In the genomic region with DNA sequence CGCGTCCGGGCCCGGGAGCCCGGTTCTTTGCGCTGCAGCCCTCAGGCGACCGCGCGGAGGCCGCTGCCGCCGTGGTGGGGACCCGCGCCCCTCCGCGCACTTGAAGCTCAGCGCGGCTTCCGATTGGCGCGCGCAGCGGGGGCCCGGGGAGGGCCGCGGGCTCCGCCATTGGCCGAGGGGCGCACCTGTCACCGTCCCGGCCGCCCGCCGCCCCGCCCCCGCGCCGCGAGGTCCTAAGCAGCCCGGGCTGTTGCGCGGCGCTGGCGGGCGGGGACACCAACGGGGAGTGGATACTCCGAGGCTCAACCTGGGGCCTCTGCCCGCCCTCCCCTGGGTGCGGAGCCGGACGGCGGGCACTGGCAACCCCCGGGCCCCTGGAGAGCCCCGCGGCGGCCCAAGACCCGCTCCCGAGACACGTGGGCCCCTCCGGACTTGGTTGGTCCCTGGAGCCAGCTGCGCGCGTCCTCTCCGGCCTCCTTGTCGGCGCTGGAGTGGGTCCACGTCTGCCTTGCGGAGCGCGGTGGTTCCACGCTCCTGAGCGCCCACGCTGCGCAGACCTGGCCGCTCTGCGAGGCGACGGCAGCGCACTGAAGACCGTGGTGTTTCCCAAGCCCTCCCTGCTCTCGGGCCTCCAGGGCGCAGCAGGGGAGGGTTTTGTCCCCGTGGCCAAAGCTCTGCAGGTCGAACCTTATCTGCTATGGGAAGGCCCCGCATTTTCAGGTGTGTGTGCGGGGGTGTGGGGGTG, we compare ENCODE assay signal across 8 cellular contexts. TPM values are rescaled to one million over a fixed set of nuclear protein-coding genes. Genes with fewer than 3 reads are reported as not detected.
DNase-seq lines count a peak whose midpoint lies in the region; ATAC-seq and TF ChIP-seq lines count a peak whose summit lies in the region.

A gene (minus strand): TSS at position 76 of the 745 bp plus-strand sequence. CDS start 313 bp downstream, outside the sequence.

- H3F3A ChIP-seq in SK-N-SH (replicated peaks; ENCODE audit: insufficient read depth): no peaks in the 10 kb centered on the region

- H2AFZ ChIP-seq in HCT116 (ENCODE audit: low read depth, low read length, poor library complexity, severe bottlenecking) (no peak within 1 kb of the TSS), SK-N-SH (ENCODE audit: low read depth) (no peak within 1 kb of the TSS)

- peaks cover 84% of the 10 kb centered on the region for H3K27me3 Mint-ChIP-seq in central memory CD8-positive, alpha-beta T cell

- intact Hi-C loops in HCT116 (cut with micrococcal nuclease) (loop anchor here (2.0 kb wide), 2 partner anchors 62 to 128 kb away; a partner anchor contains a TSS), lower lobe of right lung (cut with DNase I) (no loop called here)

- DNase-seq in HCT116 (ENCODE audit: low read depth, low spot score): peak; percentile 54
- peak; percentile 95 for DNase-seq in LoVo (ENCODE audit: low spot score)
- peak; percentile 71 for DNase-seq in SK-N-SH
- DNase-seq in central memory CD8-positive, alpha-beta T cell (ENCODE audit: low spot score in 2 of 2): no peak
- peak; percentile 88 for DNase-seq in lower lobe of right lung
- DNase-seq in thoracic aorta (ENCODE audit: low spot score): no peak
- no peak for DNase-seq in OCI-M1 (lab: John Stamatoyannopoulos, UW)

- RAD21 ChIA-PET in HCT116 (lab: Charles Lee; ENCODE audit: low non-redundant PET in 1 of 2, low total read pairs in 2 of 2, uncharacterized antibody in 2 of 2, unreplicated experiment in 2 of 2): no interaction called here

- H3K79me2 ChIP-seq in HCT116 (ENCODE audit: insufficient read depth, low read length) (peaks cover 7% of the 10 kb centered on the region; the same call in 1 of the 2 replicates), SK-N-SH (ENCODE audit: insufficient read depth) (no peaks in the 10 kb centered on the region)

- POLR2A ChIA-PET in HCT116 (lab: Charles Lee) (no interaction called here), SK-N-SH (lab: Yijun Ruan, JAX) (no interaction called here)

- H3K9me3 Mint-ChIP-seq in central memory CD8-positive, alpha-beta T cell: no peaks in the 10 kb centered on the region

- BruUV-seq in HCT116 (replicated peaks; lab: Mats Ljungman, UMichigan): no TSS peak

- no peaks in the 10 kb centered on the region for H3K9me3 ChIP-seq in HCT116 (ENCODE audit: control insufficient read depth in 1 of 2, insufficient read depth in 1 of 2, low read depth in 1 of 2, low read length in 2 of 2)
- no peaks in the 10 kb centered on the region for H3K9me3 ChIP-seq in SK-N-SH
- no peaks in the 10 kb centered on the region for H3K9me3 ChIP-seq in lower lobe of right lung
- H3K9me3 ChIP-seq in thoracic aorta: no peaks in the 10 kb centered on the region

- H3K4me1 Mint-ChIP-seq in central memory CD8-positive, alpha-beta T cell: peaks cover 14% of the 10 kb centered on the region

- TF ChIP-seq RAD21 in HCT116 (IDR thresholded peaks at IDR 0.05; ENCODE audit: low read depth): no peak
- TF ChIP-seq RAD21 in SK-N-SH (IDR thresholded peaks at IDR 0.05; ENCODE audit: low read length): no peak

- H3K36me3 Mint-ChIP-seq in central memory CD8-positive, alpha-beta T cell (ENCODE audit: insufficient read depth): peaks cover 3% of the 10 kb centered on the region

- TF ChIP-seq EP300 in SK-N-SH (IDR thresholded peaks at IDR 0.05; ENCODE audit: borderline replicate concordance in 1 of 2, low read depth in 1 of 2, low read length in 1 of 2): no peak

- H4K20me1 ChIP-seq in HCT116 (ENCODE audit: insufficient read depth) (no peaks in the 10 kb centered on the region), SK-N-SH (ENCODE audit: insufficient read depth) (peaks cover 9% of the 10 kb centered on the region)

- TF ChIP-seq POLR2A in GM18505 (IDR thresholded peaks at IDR 0.05; ENCODE audit: borderline replicate concordance, extremely low read depth, insufficient read depth, insufficient read length): no peak
- no peak for TF ChIP-seq POLR2A in HCT116 (IDR thresholded peaks at IDR 0.05; ENCODE audit: borderline replicate concordance, extremely low read depth, insufficient read depth, insufficient read length)

- ATAC-seq in GM18505 (IDR thresholded peaks at IDR 0.05; ENCODE audit: unreplicated experiment) (peak; percentile 80), HCT116 (peak; percentile 93), lower lobe of right lung (peak; percentile 94 to 98), thoracic aorta (ENCODE audit: insufficient number of reproducible peaks, low FRiP score, low read depth) (no peak)
- ATAC-seq in central memory CD8-positive, alpha-beta T cell (replicated peaks; ENCODE audit: extremely low read depth, poor library complexity, severe bottlenecking): peak; percentile 52

- H3K4me3 ChIP-seq in HCT116 (replicated peaks in 1 of 2; ENCODE audit: low read depth in 1 of 2, low read length in 2 of 2): peak within 1 kb of the TSS; percentile 64 to 92
- peak within 1 kb of the TSS in 1 of 2 experiments; percentile 12; a peak in 1 of 4 replicates for H3K4me3 ChIP-seq in SK-N-SH (ENCODE audit: low read depth in 2 of 2, low read length in 1 of 2)
- H3K4me3 ChIP-seq in lower lobe of right lung: peak within 1 kb of the TSS; percentile 63
- H3K4me3 ChIP-seq in thoracic aorta: peak within 1 kb of the TSS; percentile 64

- H3K36me3 ChIP-seq in HCT116 (ENCODE audit: control insufficient read depth in 1 of 2, insufficient read depth in 2 of 2, low read length in 2 of 2) (no peaks in the 10 kb centered on the region), SK-N-SH (replicated peaks in 1 of 2; ENCODE audit: control insufficient read depth in 1 of 2, insufficient read depth in 2 of 2, low read length in 1 of 2) (no peaks in the 10 kb centered on the region), lower lobe of right lung (no peaks in the 10 kb centered on the region), thoracic aorta (no peaks in the 10 kb centered on the region)

- no peaks in the 10 kb centered on the region for H3K9me2 ChIP-seq in HCT116 (ENCODE audit: insufficient read depth)
- no peaks in the 10 kb centered on the region for H3K9me2 ChIP-seq in SK-N-SH

- CTCF ChIA-PET in HCT116 (lab: Charles Lee) (interaction anchor here (1.1 kb wide), 1 partner anchor 11 kb away, joined by 3 read pairs; no protein-coding TSS in a partner anchor), SK-N-SH (lab: Yijun Ruan, JAX) (interaction anchor here (0.7 to 1.0 kb wide), 2 partner anchors 39 to 1167 kb away, joined by 3 to 4 read pairs; no protein-coding TSS in a partner anchor)

- 0% methylated on average over 5 of the region's 87 CpGs for WGBS in SK-N-SH (ENCODE audit: low lambda C conversion rate)

- H3K4me2 ChIP-seq in HCT116 (ENCODE audit: low read length) (peak within 1 kb of the TSS; percentile 98), SK-N-SH (peak within 1 kb of the TSS; percentile 28; the same call in 1 of the 2 replicates)

- H3K27ac Mint-ChIP-seq in central memory CD8-positive, alpha-beta T cell (ENCODE audit: low read depth): no peak within 1 kb of the TSS

- H3K4me1 ChIP-seq in HCT116 (ENCODE audit: control insufficient read depth in 1 of 2, insufficient read depth in 2 of 2, low read length in 2 of 2) (peaks cover 14 to 28% of the 10 kb centered on the region in 2 experiments), SK-N-SH (ENCODE audit: control insufficient read depth in 1 of 2, insufficient read depth in 2 of 2, low read depth in 1 of 2, low read length in 1 of 2) (no peaks in the 10 kb centered on the region), lower lobe of right lung (peaks cover 14% of the 10 kb centered on the region), thoracic aorta (ENCODE audit: control insufficient read depth in 1 of 2, low read depth in 2 of 2) (peaks cover 0 to 24% of the 10 kb centered on the region in 2 donors)

- H3K27ac ChIP-seq in HCT116 (ENCODE audit: low read depth, low read length) (peak within 1 kb of the TSS; percentile 79), SK-N-SH (ENCODE audit: low read depth in 2 of 2, low read length in 1 of 2) (no peak within 1 kb of the TSS), lower lobe of right lung (no peak within 1 kb of the TSS), thoracic aorta (no peak within 1 kb of the TSS)

- TF ChIP-seq CTCF in HCT116 (IDR thresholded peaks at IDR 0.05 in 2 of 3, conservative IDR thresholded peaks at IDR 0.05 in 1 of 3; ENCODE audit: borderline replicate concordance in 1 of 3, insufficient read depth in 1 of 3, low read depth in 2 of 3, low read length in 2 of 3): no peak
- no peak for TF ChIP-seq CTCF in SK-N-SH (IDR thresholded peaks at IDR 0.05)
- no peak for TF ChIP-seq CTCF in lower lobe of right lung (IDR thresholded peaks at IDR 0.05)
- TF ChIP-seq CTCF in thoracic aorta (IDR thresholded peaks at IDR 0.05): no peak

- H3K4me3 Mint-ChIP-seq in central memory CD8-positive, alpha-beta T cell: peak within 1 kb of the TSS; percentile 64

- peak within 1 kb of the TSS; percentile 90 for H3K9ac ChIP-seq in HCT116 (ENCODE audit: low read length)
- H3K9ac ChIP-seq in SK-N-SH: no peak within 1 kb of the TSS

- H3K27me3 ChIP-seq in HCT116 (ENCODE audit: insufficient read depth, low read length) (no peaks in the 10 kb centered on the region), SK-N-SH (ENCODE audit: insufficient read depth) (peaks cover 96% of the 10 kb centered on the region), lower lobe of right lung (ENCODE audit: low read depth) (peaks cover 93% of the 10 kb centered on the region), thoracic aorta (replicated peaks; ENCODE audit: insufficient read depth) (peaks cover 15% of the 10 kb centered on the region)

TF ChIP-seq in HCT116, 20 proteins besides CTCF, POLR2A, EP300 and RAD21 (continues in another document):
- TF ChIP-seq EGR1 (IDR thresholded peaks at IDR 0.05; ENCODE audit: low read depth) (peak; percentile 43), FOSL1 (IDR thresholded peaks at IDR 0.05; ENCODE audit: low read depth) (peak; percentile 64), SRF (IDR thresholded peaks at IDR 0.05; ENCODE audit: low read depth) (no peak), SP1 (IDR thresholded peaks at IDR 0.05; ENCODE audit: low read depth) (peak; percentile 74)

TF ChIP-seq in SK-N-SH, 30 proteins besides CTCF, POLR2A, EP300 and RAD21 (continues in another document):
- TF ChIP-seq RFX5 (IDR thresholded peaks at IDR 0.05; ENCODE audit: low read length) (no peak), TEAD4 (IDR thresholded peaks at IDR 0.05; ENCODE audit: borderline replicate concordance, insufficient read depth) (no peak)

RNA-seq across cellular contexts. Expression of the gene that starts here (rescaled TPM):
- total RNA-seq in HCT116 (2021; ENCODE audit: unreplicated experiment): 7.7 TPM
- polyA plus RNA-seq in HCT116 (2012): 2.7 and 3.5 TPM in 2 replicates
- polyA plus RNA-seq in SK-N-SH (2012; rRNA removed): not detected in 2 replicates
- polyA plus RNA-seq in SK-N-SH (2012; cell fraction: cytosol; rRNA removed): not detected in 2 replicates
- polyA plus RNA-seq in SK-N-SH (2012; cell fraction: nucleus; rRNA removed): not detected in 2 replicates
- total RNA-seq in lower lobe of right lung: 0.74 TPM
- total RNA-seq in thoracic aorta: not detected

Comparison
In these comparisons a context has a peak if more than half of its experiments do, and no peak if none do; other contexts are left out.
1. Peak in DNase-seq and H3K4me2 ChIP-seq in SK-N-SH; RNA of the gene not detected or under 1 TPM.
2. Peak in DNase-seq, ATAC-seq and H3K4me3 ChIP-seq in lower lobe of right lung; RNA of the gene not detected or under 1 TPM.
3. DNase-seq: peak in HCT116 (single experiment) and LoVo (single experiment); none in central memory CD8-positive, alpha-beta T cell (0 of 2), thoracic aorta (single experiment) and OCI-M1 (single experiment).